Comparison of ENCODE assay signal across 24 cellular contexts in genomic region chr3:67495751-67496150, GRCh38.
"Had no signal": no experiment of that assay in that cellular context is flagged by ENCODE, and none has a peak within 500 bp of the region (broad histone marks: within the 10 kb centered on the region; RNA-seq: fewer than 3 reads in every experiment).

No MANE protein-coding gene starts in this region.

- H3K4me3 ChIP-seq: gastroesophageal sphincter, heart left ventricle, sigmoid colon, suprapubic skin, tibial artery, upper lobe of right lung had no signal

- DNase-seq: activated CD4-positive, alpha-beta memory T cell treated with anti-CD3 and anti-CD28 coated beads for 36 hours; activated CD4-positive, alpha-beta T cell treated with anti-CD3 and anti-CD28 coated beads, Interleukin-2, amount 10 ng/mL, durations not matched to agents 24 days and 14 days; activated CD4-positive, CD25-positive, alpha-beta regulatory T cell; activated CD8-positive, alpha-beta memory T cell treated with anti-CD3 and anti-CD28 coated beads, Interleukin-2, amount 50 U/mL, for 4 hours; activated effector memory CD4-positive, alpha-beta T cell treated with anti-CD3 and anti-CD28 coated beads, Interleukin-2, amount 50 U/mL, for 16 hours; activated naive CD4-positive, alpha-beta T cell treated with anti-CD3 and anti-CD28 coated beads for 36 hours; activated naive CD8-positive, alpha-beta T cell treated with anti-CD3 and anti-CD28 coated beads, Interleukin-2, amount 10 ng/mL, durations not matched to agents 7 days and 5 days; activated T-cell treated with anti-CD3 and anti-CD28 coated beads, Interleukin-2, amount 50 U/mL, for 1 hour; brain microvascular endothelial cell; heart left ventricle; hypothalamus; immature natural killer cell; kidney; natural killer cell; posterior cingulate gyrus; sigmoid colon; small intestine; stimulated activated CD4-positive, alpha-beta T cell treated with anti-CD3 and anti-CD28 coated beads, Interleukin-4, amount 100 ng/mL, for 24 hours; stimulated activated naive CD8-positive, alpha-beta T cell treated with anti-CD3 and anti-CD28 coated beads, Interleukin-15, amount 100 ng/mL, for 72 hours; tibial artery; upper lobe of right lung had no signal

- ATAC-seq: gastroesophageal sphincter; heart left ventricle; natural killer cell; stimulated activated memory B cell treated with anti-CD40 and anti-IgM and Interleukin-4, amounts not matched to agents 10 μg/mL and 1 μg/mL and 100 μg/mL, for 72 hours; stimulated activated naive CD8-positive, alpha-beta T cell treated with anti-CD3 and anti-CD28 coated beads, Interleukin-15, amount 100 ng/mL, for 72 hours; upper lobe of right lung had no signal
